1 cellular context compared by ENCODE assay signal in genomic region chr19:38417544-38418506, GRCh38.
TF ChIP-seq lines count a peak whose summit lies in the region.

No MANE protein-coding gene starts in this region.

TF ChIP-seq in IMR-90, 13 proteins besides CTCF, POLR2A, EP300 and RAD21:
- TF ChIP-seq SMC3 (IDR thresholded peaks at IDR 0.05; ENCODE audit: low read depth, low read length), result no peak
- TF ChIP-seq RCOR1 (IDR thresholded peaks at IDR 0.05; ENCODE audit: insufficient replicate concordance, low read length), result no peak
- TF ChIP-seq MAZ (IDR thresholded peaks at IDR 0.05; ENCODE audit: borderline replicate concordance, low read depth, low read length), result no peak
- no peak for TF ChIP-seq BHLHE40 (IDR thresholded peaks at IDR 0.05; ENCODE audit: low read depth, low read length)
- TF ChIP-seq ELK1 (IDR thresholded peaks at IDR 0.05; ENCODE audit: borderline replicate concordance, low read depth, low read length), result no peak
- TF ChIP-seq FOS (IDR thresholded peaks at IDR 0.05; ENCODE audit: low read depth, low read length), result no peak
- TF ChIP-seq CEBPB (IDR thresholded peaks at IDR 0.05; ENCODE audit: low read depth, low read length), result no peak
- TF ChIP-seq USF2 (IDR thresholded peaks at IDR 0.05; ENCODE audit: low read depth, low read length), result no peak
- TF ChIP-seq NFE2L2 (IDR thresholded peaks at IDR 0.05; ENCODE audit: low read depth, low read length), result no peak
- no peak for TF ChIP-seq CHD1 (IDR thresholded peaks at IDR 0.05; ENCODE audit: low read depth, low read length)
- TF ChIP-seq RFX5 (IDR thresholded peaks at IDR 0.05; ENCODE audit: low read depth, low read length), result no peak
